11 cellular contexts compared by ENCODE assay signal in genomic region chr6:11824986-11825385, GRCh38. TPM values are rescaled to one million over a fixed set of nuclear protein-coding genes. Genes with fewer than 3 reads are reported as not detected.
DNase-seq lines count a peak whose midpoint lies in the region; ATAC-seq and TF ChIP-seq lines count a peak whose summit lies in the region.
"Had no signal": no experiment of that assay in that cellular context is flagged by ENCODE, and none has a peak within 500 bp of the region (broad histone marks: within the 10 kb centered on the region; RNA-seq: fewer than 3 reads in every experiment).

No MANE protein-coding gene starts in this region.

- CTCF ChIA-PET in GM10248 (lab: Yijun Ruan, JAX): interaction anchor here (0.8 to 2.1 kb wide), 8 partner anchors 11 to 170 kb away, joined by 3 to 9 read pairs (median 4); no protein-coding TSS in a partner anchor

- no peaks in the 10 kb centered on the region for H3K4me1 ChIP-seq in upper lobe of right lung

- ATAC-seq in GM19397 (IDR thresholded peaks at IDR 0.05; ENCODE audit: unreplicated experiment) (peak; percentile 64), HG03139 (IDR thresholded peaks at IDR 0.05; ENCODE audit: unreplicated experiment) (peak; percentile 53), upper lobe of right lung (no peak)

- POLR2A ChIA-PET in GM10248 (lab: Yijun Ruan, JAX): interaction anchor here (0.5 to 1.3 kb wide), 3 partner anchors 39 to 1568 kb away, joined by 5 to 9 read pairs (median 5); no protein-coding TSS in a partner anchor

- TF ChIP-seq CTCF in GM10248 (IDR thresholded peaks at IDR 0.05; ENCODE audit: control extremely low read depth, extremely low read depth, low read depth, missing control alignments) (no peak), brain microvascular endothelial cell (IDR thresholded peaks at IDR 0.05; ENCODE audit: low read depth, low read length, missing control alignments) (no peak), upper lobe of right lung (IDR thresholded peaks at IDR 0.05) (no peak)

- H3K36me3 ChIP-seq in brain microvascular endothelial cell (replicated peaks): no peaks in the 10 kb centered on the region
- no peaks in the 10 kb centered on the region for H3K36me3 ChIP-seq in upper lobe of right lung

- H3K4me3 ChIP-seq in brain microvascular endothelial cell (ENCODE audit: low read depth, low read length): no peak overlapping the region
- no peak overlapping the region for H3K4me3 ChIP-seq in upper lobe of right lung
- H3K4me3 ChIP-seq: dorsolateral prefrontal cortex had no signal

- H3K9me3 ChIP-seq in upper lobe of right lung: no peaks in the 10 kb centered on the region

- intact Hi-C loops in upper lobe of right lung (cut with DNase I): no loop called here

- peak; percentile 52 for DNase-seq in GM10248 (ENCODE audit: extremely low spot score)
- DNase-seq in brain microvascular endothelial cell: peak; percentile 66
- no peak for DNase-seq in NCI-H345 (lab: John Stamatoyannopoulos, UW)
- no peak for DNase-seq in upper lobe of right lung
- DNase-seq in NCI-H128 (lab: John Stamatoyannopoulos, UW; ENCODE audit: unreplicated experiment): no peak
- no peak for DNase-seq in activated CD8-positive, alpha-beta memory T cell treated with anti-CD3 and anti-CD28 coated beads for 24 hours
- DNase-seq: dorsolateral prefrontal cortex, MM.1S, T1000 had no signal

- in situ Hi-C loops in brain microvascular endothelial cell (cut with HindIII; ENCODE audit: low pct_ligation_motif_present, low sequenced_read_pairs): no loop called here

- no peak overlapping the region for H3K27ac ChIP-seq in brain microvascular endothelial cell
- H3K27ac ChIP-seq in upper lobe of right lung: no peak overlapping the region
- H3K27ac ChIP-seq: dorsolateral prefrontal cortex had no signal

- no peaks in the 10 kb centered on the region for H3K27me3 ChIP-seq in brain microvascular endothelial cell (replicated peaks)
- no peaks in the 10 kb centered on the region for H3K27me3 ChIP-seq in upper lobe of right lung
- H3K27me3 ChIP-seq: dorsolateral prefrontal cortex had no signal

RNA-seq across cellular contexts. Expression of gene ADTRP, which starts 46.4 kb away (rescaled TPM):
- total RNA-seq in upper lobe of right lung: 21.0 TPM

Comparison
In these comparisons a context has a peak if more than half of its experiments do, and no peak if none do; other contexts are left out.
1. DNase-seq: peak in GM10248 (single experiment) and brain microvascular endothelial cell (single experiment); none in NCI-H345 (single experiment), upper lobe of right lung (single experiment), NCI-H128 (single experiment) and activated CD8-positive, alpha-beta memory T cell treated with anti-CD3 and anti-CD28 coated beads for 24 hours (single experiment).